In genomic region chr16:1199342-1200013, GRCh38 we compare ENCODE assay signal across 18 cellular contexts. TPM values are rescaled to one million over a fixed set of nuclear protein-coding genes. Genes with fewer than 3 reads are reported as not detected.
A peak's percentile ranks its signal among the peaks of the same experiment; 100 is the strongest.
DNase-seq lines count a peak whose midpoint lies in the region; ATAC-seq, FAIRE-seq and TF ChIP-seq lines count a peak whose summit lies in the region.
"Had no signal": no experiment of that assay in that cellular context is flagged by ENCODE, and none has a peak within 500 bp of the region (broad histone marks: within the 10 kb centered on the region; RNA-seq: fewer than 3 reads in every experiment).

No MANE protein-coding gene starts in this region.

- POLR2A ChIA-PET in HEK293 (lab: Yijun Ruan, JAX), result no interaction called here
- POLR2A ChIA-PET in activated CD8-positive, alpha-beta T cell treated with anti-CD3 and anti-CD28 coated beads, Interleukin-2, amount 10 ng/mL, durations not matched to agents 7 days and 5 days (lab: Charles Lee), result no interaction called here

- H3K27ac ChIP-seq in HEK293 (ENCODE audit: extremely low read depth, low read depth, low read length), result no peak overlapping the region

- peaks cover 3% of the 10 kb centered on the region; the same call in 1 of the 2 replicates for H3K4me1 ChIP-seq in HEK293 (ENCODE audit: control insufficient read depth, insufficient read depth, low read length)
- H3K4me1 ChIP-seq: Caco-2 had no signal

- H3K4me3 ChIP-seq in HEK293 (ENCODE audit: low read depth, low read length), result no peak overlapping the region

- CTCF ChIA-PET in Calu3 (lab: Charles Lee), result no interaction called here
- CTCF ChIA-PET in HEK293 (lab: Yijun Ruan, JAX), result no interaction called here
- CTCF ChIA-PET in activated CD8-positive, alpha-beta T cell treated with anti-CD3 and anti-CD28 coated beads, Interleukin-2, amount 10 ng/mL, durations not matched to agents 7 days and 5 days (lab: Charles Lee), result no interaction called here

- H3K9me3 ChIP-seq in HEK293 (ENCODE audit: control insufficient read depth, insufficient read depth, low read depth, low read length), result no peaks in the 10 kb centered on the region
- H3K9me3 ChIP-seq: Caco-2 had no signal

- H3K36me3 Mint-ChIP-seq in Calu3 (ENCODE audit: insufficient read depth, unreplicated experiment), result no peaks in the 10 kb centered on the region
- H3K36me3 Mint-ChIP-seq in activated CD8-positive, alpha-beta T cell treated with anti-CD3 and anti-CD28 coated beads, Interleukin-2, amount 10 ng/mL, durations not matched to agents 7 days and 5 days (ENCODE audit: low read depth), result no peaks in the 10 kb centered on the region
- H3K36me3 Mint-ChIP-seq: CD4-positive, CD25-positive, alpha-beta regulatory T cell had no signal

- intact Hi-C loops in Calu3 (cut with micrococcal nuclease; ENCODE audit: unreplicated experiment), result no loop called here

- no peak overlapping the region for H3K4me3 Mint-ChIP-seq in Calu3 (ENCODE audit: low read depth, unreplicated experiment)
- H3K4me3 Mint-ChIP-seq in activated CD8-positive, alpha-beta T cell treated with anti-CD3 and anti-CD28 coated beads, Interleukin-2, amount 10 ng/mL, durations not matched to agents 7 days and 5 days, result no peak overlapping the region

- H3K36me3 ChIP-seq in HEK293 (ENCODE audit: control insufficient read depth in 2 of 2, insufficient read depth in 1 of 2, low read length in 2 of 2), result no peaks in the 10 kb centered on the region

- no peaks in the 10 kb centered on the region for H3K9me3 Mint-ChIP-seq in Calu3 (ENCODE audit: low read depth, unreplicated experiment)
- H3K9me3 Mint-ChIP-seq in activated CD8-positive, alpha-beta T cell treated with anti-CD3 and anti-CD28 coated beads, Interleukin-2, amount 10 ng/mL, durations not matched to agents 7 days and 5 days (ENCODE audit: insufficient read depth), result no peaks in the 10 kb centered on the region

- no peaks in the 10 kb centered on the region for H3K4me1 Mint-ChIP-seq in Calu3 (ENCODE audit: low read depth, unreplicated experiment)
- H3K4me1 Mint-ChIP-seq in activated CD8-positive, alpha-beta T cell treated with anti-CD3 and anti-CD28 coated beads, Interleukin-2, amount 10 ng/mL, durations not matched to agents 7 days and 5 days (ENCODE audit: low read depth), result no peaks in the 10 kb centered on the region

- peak overlapping the region; percentile 3 for H3K27ac Mint-ChIP-seq in Calu3 (ENCODE audit: unreplicated experiment)
- H3K27ac Mint-ChIP-seq in activated CD8-positive, alpha-beta T cell treated with anti-CD3 and anti-CD28 coated beads, Interleukin-2, amount 10 ng/mL, durations not matched to agents 7 days and 5 days, result no peak overlapping the region

- TF ChIP-seq CTCF in Calu3 (IDR thresholded peaks at IDR 0.05; ENCODE audit: unreplicated experiment) (no peak), HEK293 (tag by site-specific recombination; IDR thresholded peaks at IDR 0.05) (no peak)

- no peak for DNase-seq in Calu3
- DNase-seq in activated CD8-positive, alpha-beta T cell treated with anti-CD3 and anti-CD28 coated beads, Interleukin-2, amount 10 ng/mL, durations not matched to agents 7 days and 5 days, result no peak
- peak; percentile 65 for DNase-seq in iPS-NIHi11 (ENCODE audit: low spot score)
- no peak for DNase-seq in urothelium cell line (ENCODE audit: low spot score)
- DNase-seq in NCI-H2081 (lab: John Stamatoyannopoulos, UW), result no peak
- DNase-seq: AML-193; Caco-2; CD4-positive, CD25-positive, alpha-beta regulatory T cell; EL; NCI-H187 treated with DMSO at 0.1 percent for 48 hours; NCI-H748 treated with DMSO at 0.1 percent for 48 hours; RPMI8226; SIG-M5 had no signal

- no peak for FAIRE-seq in urothelium cell line (lab: Jason Lieb, UNC)

- no TSS peak for BruUV-seq in Calu3 (replicated peaks; lab: Mats Ljungman, UMichigan)

- ATAC-seq in activated CD8-positive, alpha-beta T cell treated with anti-CD3 and anti-CD28 coated beads, Interleukin-2, amount 10 ng/mL, durations not matched to agents 7 days and 5 days, result peak; percentile 34
- ATAC-seq in GM18861 (IDR thresholded peaks at IDR 0.05; ENCODE audit: unreplicated experiment), result no peak

- peaks cover 82% of the 10 kb centered on the region for H3K27me3 Mint-ChIP-seq in Calu3 (ENCODE audit: unreplicated experiment)
- no peaks in the 10 kb centered on the region for H3K27me3 Mint-ChIP-seq in activated CD8-positive, alpha-beta T cell treated with anti-CD3 and anti-CD28 coated beads, Interleukin-2, amount 10 ng/mL, durations not matched to agents 7 days and 5 days (ENCODE audit: low read depth)
- H3K27me3 Mint-ChIP-seq: CD4-positive, CD25-positive, alpha-beta regulatory T cell had no signal

TF ChIP-seq in HEK293, 187 proteins besides CTCF, POLR2A, EP300 and RAD21 (continues in another document):
- TF ChIP-seq BCL11A (tag by site-specific recombination; IDR thresholded peaks at IDR 0.05; ENCODE audit: low read depth), result no peak
- TF ChIP-seq HOXC10 (CRISPR knock-in tag; IDR thresholded peaks at IDR 0.05), result no peak
- TF ChIP-seq OVOL3 (tag by site-specific recombination; IDR thresholded peaks at IDR 0.05), result no peak
- peak; percentile 47 for TF ChIP-seq KLF8 (tag by site-specific recombination; IDR thresholded peaks at IDR 0.05)
- peak; percentile 73 for TF ChIP-seq ZNF341 (tag by site-specific recombination; IDR thresholded peaks at IDR 0.05; ENCODE audit: low read depth)
- no peak for TF ChIP-seq PRDM2 (tag by site-specific recombination; IDR thresholded peaks at IDR 0.05; ENCODE audit: borderline replicate concordance)
- TF ChIP-seq ZSCAN5A (tag by site-specific recombination; IDR thresholded peaks at IDR 0.05), result no peak
- no peak for TF ChIP-seq ZNF221 (tag by site-specific recombination; IDR thresholded peaks at IDR 0.05; ENCODE audit: borderline replicate concordance)

RNA-seq across cellular contexts. Expression of gene TPSG1, which starts 25.6 kb away (rescaled TPM):
- not detected in 2 replicates for total RNA-seq in Calu3 (2022)
- total RNA-seq in activated CD8-positive, alpha-beta T cell treated with anti-CD3 and anti-CD28 coated beads, Interleukin-2, amount 10 ng/mL, durations not matched to agents 7 days and 5 days, result not detected
- total RNA-seq: Caco-2; CD4-positive, CD25-positive, alpha-beta regulatory T cell; H7; HT1080; NCI-H460 had no signal

RNA-seq across cellular contexts. Expression of gene TPSB2, which starts 30.5 kb away (rescaled TPM):
- not detected in 2 replicates for total RNA-seq in Calu3 (2022)
- total RNA-seq in activated CD8-positive, alpha-beta T cell treated with anti-CD3 and anti-CD28 coated beads, Interleukin-2, amount 10 ng/mL, durations not matched to agents 7 days and 5 days, result not detected
- total RNA-seq: Caco-2; CD4-positive, CD25-positive, alpha-beta regulatory T cell; H7; HT1080; NCI-H460 had no signal

RNA-seq across cellular contexts. Expression of gene TPSAB1, which starts 41.0 kb away (rescaled TPM):
- not detected in 2 replicates for total RNA-seq in Calu3 (2022)
- total RNA-seq in activated CD8-positive, alpha-beta T cell treated with anti-CD3 and anti-CD28 coated beads, Interleukin-2, amount 10 ng/mL, durations not matched to agents 7 days and 5 days, result not detected
- total RNA-seq: Caco-2; CD4-positive, CD25-positive, alpha-beta regulatory T cell; H7; HT1080; NCI-H460 had no signal

RNA-seq across cellular contexts. Expression of gene CACNA1H, which starts 46.6 kb away (rescaled TPM):
- total RNA-seq in Calu3 (2022), result 0.05 TPM in 1 of 2 replicates, not detected in the other
- total RNA-seq in activated CD8-positive, alpha-beta T cell treated with anti-CD3 and anti-CD28 coated beads, Interleukin-2, amount 10 ng/mL, durations not matched to agents 7 days and 5 days, result under 1 TPM; 0.57 to 0.92 TPM
- total RNA-seq: HT1080 had no signal

RNA-seq across cellular contexts. Expression of gene TPSD1, which starts 56.4 kb away (rescaled TPM):
- total RNA-seq in Calu3 (2022), result not detected in 2 replicates
- not detected for total RNA-seq in activated CD8-positive, alpha-beta T cell treated with anti-CD3 and anti-CD28 coated beads, Interleukin-2, amount 10 ng/mL, durations not matched to agents 7 days and 5 days
- total RNA-seq: Caco-2; CD4-positive, CD25-positive, alpha-beta regulatory T cell; H7; HT1080; NCI-H460 had no signal
